In the genomic region with DNA sequence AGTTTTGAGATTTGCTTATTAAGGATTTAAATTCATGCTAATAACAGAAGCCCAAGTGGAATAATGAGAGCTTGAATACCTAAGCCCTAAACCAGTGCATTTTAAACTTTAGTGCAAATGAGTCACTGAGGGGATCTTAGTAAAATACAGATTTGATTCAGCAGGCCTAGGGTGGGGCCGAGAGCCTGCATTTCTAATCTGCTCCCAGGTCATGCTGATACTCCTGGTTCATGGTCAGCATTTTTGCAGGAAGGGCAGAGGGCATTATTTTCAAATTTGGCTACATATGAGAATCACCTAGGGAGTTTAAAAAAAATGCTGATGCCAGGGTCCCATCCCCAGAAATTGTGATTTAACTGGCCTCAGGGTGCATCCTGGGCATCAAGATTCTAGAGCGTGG, we compare ENCODE assay signal across 1 cellular context.
TF ChIP-seq lines count a peak whose summit lies in the region.

No MANE protein-coding gene starts in this region.

TF ChIP-seq in HepG2, 621 proteins besides CTCF, POLR2A, EP300 and RAD21:
- TF ChIP-seq NFATC3 (CRISPR knock-in tag; IDR thresholded peaks at IDR 0.05) (no peak), RNF2 (conservative IDR thresholded peaks at IDR 0.05; ENCODE audit: low read depth) (no peak), ZNF101 (CRISPR knock-in tag; IDR thresholded peaks at IDR 0.05; ENCODE audit: borderline replicate concordance, low read depth) (no peak), ETV6 (CRISPR knock-in tag; conservative IDR thresholded peaks at IDR 0.05) (no peak), NFIB (CRISPR knock-in tag; IDR thresholded peaks at IDR 0.05; ENCODE audit: borderline replicate concordance) (no peak), ZFP1 (CRISPR knock-in tag; IDR thresholded peaks at IDR 0.05) (no peak), NR2F1 (CRISPR knock-in tag; IDR thresholded peaks at IDR 0.05) (no peak), SRSF9 (IDR thresholded peaks at IDR 0.05; ENCODE audit: borderline replicate concordance, insufficient read depth, low read depth, low read length, poor library complexity, severe bottlenecking) (no peak), ZNF431 (CRISPR knock-in tag; IDR thresholded peaks at IDR 0.05; ENCODE audit: borderline replicate concordance, low read depth) (no peak), ZNF652 (CRISPR knock-in tag; IDR thresholded peaks at IDR 0.05; ENCODE audit: borderline replicate concordance, low read depth) (no peak), ZNF775 (CRISPR knock-in tag; IDR thresholded peaks at IDR 0.05; ENCODE audit: borderline replicate concordance) (no peak), SRF (IDR thresholded peaks at IDR 0.05; ENCODE audit: low read depth, low read length) (no peak), ZNF12 (CRISPR knock-in tag; IDR thresholded peaks at IDR 0.05) (no peak)
- TF ChIP-seq, protein P1, sequence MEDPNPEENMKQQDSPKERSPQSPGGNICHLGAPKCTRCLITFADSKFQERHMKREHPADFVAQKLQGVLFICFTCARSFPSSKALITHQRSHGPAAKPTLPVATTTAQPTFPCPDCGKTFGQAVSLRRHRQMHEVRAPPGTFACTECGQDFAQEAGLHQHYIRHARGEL (CRISPR knock-in tag; IDR thresholded peaks at IDR 0.05) = no peak
- TF ChIP-seq, protein P2, sequence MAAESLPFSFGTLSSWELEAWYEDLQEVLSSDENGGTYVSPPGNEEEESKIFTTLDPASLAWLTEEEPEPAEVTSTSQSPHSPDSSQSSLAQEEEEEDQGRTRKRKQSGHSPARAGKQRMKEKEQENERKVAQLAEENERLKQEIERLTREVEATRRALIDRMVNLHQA (CRISPR knock-in tag; IDR thresholded peaks at IDR 0.05) = no peak
